ENCODE assay signal across 1 cellular context in the genomic region with DNA sequence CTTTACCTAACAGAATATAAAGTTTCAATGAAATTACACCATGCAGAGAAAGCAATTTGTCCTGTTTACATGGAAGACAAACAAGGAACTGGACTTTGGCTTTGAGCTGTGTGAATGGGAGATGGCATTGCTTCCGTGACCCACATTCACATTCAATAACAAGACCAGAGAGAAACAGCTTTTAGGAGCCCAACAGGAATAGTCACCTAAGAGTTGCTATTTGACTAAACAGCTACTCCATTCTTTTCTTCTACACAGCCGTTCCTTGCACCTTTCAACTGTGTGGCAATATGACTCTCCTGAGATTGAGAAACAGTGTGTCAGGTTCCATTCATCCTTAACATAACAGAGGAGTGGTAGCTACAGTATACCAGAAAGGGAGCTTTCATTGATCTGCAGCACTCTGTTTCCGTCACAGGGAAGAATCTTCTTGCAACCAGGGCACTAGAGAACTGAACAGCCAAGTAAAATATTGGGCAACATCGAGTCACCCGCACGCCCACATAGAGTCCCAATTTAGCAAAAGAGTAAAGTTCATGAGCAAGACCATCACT.
TF ChIP-seq lines count a peak whose summit lies in the region.

No MANE protein-coding gene starts in this region.

TF ChIP-seq in HepG2, 621 proteins besides CTCF, POLR2A, EP300 and RAD21 (continued from another document):
- TF ChIP-seq MAZ (IDR thresholded peaks at IDR 0.05; ENCODE audit: borderline replicate concordance, low read depth, low read length) = no peak
- TF ChIP-seq MAZ (CRISPR knock-in tag; IDR thresholded peaks at IDR 0.05; ENCODE audit: low read depth) = 0 out of 2 replicates have a peak, but pooled peaks have one; percentile 35
- TF ChIP-seq FOXA3 (CRISPR knock-in tag; IDR thresholded peaks at IDR 0.05) = peak; percentile 89
- TF ChIP-seq NR2F6 (IDR thresholded peaks at IDR 0.05) = peak; percentile 15; the same call in 1 of the 2 replicates
- TF ChIP-seq NR2F6 (CRISPR knock-in tag; IDR thresholded peaks at IDR 0.05) = no peak
- peak; percentile 82 for TF ChIP-seq FOXJ3 (CRISPR knock-in tag; IDR thresholded peaks at IDR 0.05; ENCODE audit: borderline replicate concordance)
- peak; percentile 69; the same call in 1 of the 2 replicates for TF ChIP-seq SALL1 (CRISPR knock-in tag; IDR thresholded peaks at IDR 0.05)
- TF ChIP-seq NR2F2 (IDR thresholded peaks at IDR 0.05; ENCODE audit: borderline replicate concordance, low read depth) = peak; percentile 49; the same call in 1 of the 2 replicates
- no peak for TF ChIP-seq ZNF530 (CRISPR knock-in tag; IDR thresholded peaks at IDR 0.05; ENCODE audit: low read depth)
- TF ChIP-seq CREM (IDR thresholded peaks at IDR 0.05) = peak; percentile 30; the same call in 1 of the 2 replicates
- TF ChIP-seq CREM (CRISPR knock-in tag; IDR thresholded peaks at IDR 0.05) = no peak
- TF ChIP-seq ZSCAN21 (CRISPR knock-in tag; IDR thresholded peaks at IDR 0.05; ENCODE audit: borderline replicate concordance) = no peak
- TF ChIP-seq ASH2L (IDR thresholded peaks at IDR 0.05; ENCODE audit: insufficient read length, low read depth, low read length) = peak; percentile 95
- peak; percentile 41; the same call in 1 of the 2 replicates for TF ChIP-seq NFKBIZ (CRISPR knock-in tag; IDR thresholded peaks at IDR 0.05)
- TF ChIP-seq GABPA (IDR thresholded peaks at IDR 0.05; ENCODE audit: low read depth, low read length) = no peak
- TF ChIP-seq GABPA (CRISPR knock-in tag; IDR thresholded peaks at IDR 0.05; ENCODE audit: low read depth) = peak; percentile 36; the same call in 1 of the 2 replicates
- 0 out of 2 replicates have a peak, but pooled peaks have one; percentile 20 for TF ChIP-seq ARNTL (CRISPR knock-in tag; IDR thresholded peaks at IDR 0.05)
- peak; percentile 82; the same call in 1 of the 2 replicates for TF ChIP-seq ZMAT3 (CRISPR knock-in tag; conservative IDR thresholded peaks at IDR 0.05)
- TF ChIP-seq BCL6 (CRISPR knock-in tag; IDR thresholded peaks at IDR 0.05) = 0 out of 2 replicates have a peak, but pooled peaks have one; percentile 37
- no peak for TF ChIP-seq ZFP62 (CRISPR knock-in tag; IDR thresholded peaks at IDR 0.05)
- TF ChIP-seq NCOA1 (CRISPR knock-in tag; IDR thresholded peaks at IDR 0.05) = no peak
- TF ChIP-seq MED1 (CRISPR knock-in tag; IDR thresholded peaks at IDR 0.05) = peak; percentile 22; the same call in 1 of the 2 replicates
- TF ChIP-seq ETV5 (CRISPR knock-in tag; IDR thresholded peaks at IDR 0.05; ENCODE audit: borderline replicate concordance) = peak; percentile 46; the same call in 1 of the 2 replicates
- TF ChIP-seq ZNF556 (CRISPR knock-in tag; IDR thresholded peaks at IDR 0.05; ENCODE audit: borderline replicate concordance) = peak; percentile 84; the same call in 1 of the 2 replicates
- 0 out of 2 replicates have a peak, but pooled peaks have one; percentile 44 for TF ChIP-seq ZNF557 (CRISPR knock-in tag; IDR thresholded peaks at IDR 0.05)
- TF ChIP-seq ZNF160 (CRISPR knock-in tag; IDR thresholded peaks at IDR 0.05) = 0 out of 2 replicates have a peak, but pooled peaks have one; percentile 39
- TF ChIP-seq, protein P1, sequence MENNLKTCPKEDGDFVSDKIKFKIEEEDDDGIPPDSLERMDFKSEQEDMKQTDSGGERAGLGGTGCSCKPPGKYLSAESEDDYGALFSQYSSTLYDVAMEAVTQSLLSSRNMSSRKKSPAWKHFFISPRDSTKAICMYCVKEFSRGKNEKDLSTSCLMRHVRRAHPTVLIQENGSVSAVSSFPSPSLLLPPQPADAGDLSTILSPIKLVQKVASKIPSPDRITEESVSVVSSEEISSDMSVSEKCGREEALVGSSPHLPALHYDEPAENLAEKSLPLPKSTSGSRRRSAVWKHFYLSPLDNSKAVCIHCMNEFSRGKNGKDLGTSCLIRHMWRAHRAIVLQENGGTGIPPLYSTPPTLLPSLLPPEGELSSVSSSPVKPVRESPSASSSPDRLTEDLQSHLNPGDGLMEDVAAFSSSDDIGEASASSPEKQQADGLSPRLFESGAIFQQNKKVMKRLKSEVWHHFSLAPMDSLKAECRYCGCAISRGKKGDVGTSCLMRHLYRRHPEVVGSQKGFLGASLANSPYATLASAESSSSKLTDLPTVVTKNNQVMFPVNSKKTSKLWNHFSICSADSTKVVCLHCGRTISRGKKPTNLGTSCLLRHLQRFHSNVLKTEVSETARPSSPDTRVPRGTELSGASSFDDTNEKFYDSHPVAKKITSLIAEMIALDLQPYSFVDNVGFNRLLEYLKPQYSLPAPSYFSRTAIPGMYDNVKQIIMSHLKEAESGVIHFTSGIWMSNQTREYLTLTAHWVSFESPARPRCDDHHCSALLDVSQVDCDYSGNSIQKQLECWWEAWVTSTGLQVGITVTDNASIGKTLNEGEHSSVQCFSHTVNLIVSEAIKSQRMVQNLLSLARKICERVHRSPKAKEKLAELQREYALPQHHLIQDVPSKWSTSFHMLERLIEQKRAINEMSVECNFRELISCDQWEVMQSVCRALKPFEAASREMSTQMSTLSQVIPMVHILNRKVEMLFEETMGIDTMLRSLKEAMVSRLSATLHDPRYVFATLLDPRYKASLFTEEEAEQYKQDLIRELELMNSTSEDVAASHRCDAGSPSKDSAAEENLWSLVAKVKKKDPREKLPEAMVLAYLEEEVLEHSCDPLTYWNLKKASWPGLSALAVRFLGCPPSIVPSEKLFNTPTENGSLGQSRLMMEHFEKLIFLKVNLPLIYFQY (CRISPR knock-in tag; IDR thresholded peaks at IDR 0.05; ENCODE audit: borderline replicate concordance) = peak; percentile 63; the same call in 1 of the 2 replicates
- TF ChIP-seq TRIM24 (CRISPR knock-in tag; IDR thresholded peaks at IDR 0.05) = 0 out of 2 replicates have a peak, but pooled peaks have one; percentile 41
- TF ChIP-seq HNF4G (IDR thresholded peaks at IDR 0.05; ENCODE audit: borderline replicate concordance, low read depth, low read length) = peak; percentile 79
- TF ChIP-seq HNF4G (CRISPR knock-in tag; IDR thresholded peaks at IDR 0.05; ENCODE audit: borderline replicate concordance, low read depth) = peak; percentile 72; the same call in 1 of the 2 replicates
- 0 out of 2 replicates have a peak, but pooled peaks have one; percentile 37 for TF ChIP-seq FOXA1 (IDR thresholded peaks at IDR 0.05)
- TF ChIP-seq FOXA1 (CRISPR knock-in tag; IDR thresholded peaks at IDR 0.05) = peak; percentile 81
- peak; percentile 73; the same call in 1 of the 2 replicates for TF ChIP-seq EHMT2 (IDR thresholded peaks at IDR 0.05; ENCODE audit: borderline replicate concordance, low read depth, low read length)
- TF ChIP-seq ONECUT2 (CRISPR knock-in tag; IDR thresholded peaks at IDR 0.05) = 0 out of 2 replicates have a peak, but pooled peaks have one; percentile 61
- TF ChIP-seq, protein P2, sequence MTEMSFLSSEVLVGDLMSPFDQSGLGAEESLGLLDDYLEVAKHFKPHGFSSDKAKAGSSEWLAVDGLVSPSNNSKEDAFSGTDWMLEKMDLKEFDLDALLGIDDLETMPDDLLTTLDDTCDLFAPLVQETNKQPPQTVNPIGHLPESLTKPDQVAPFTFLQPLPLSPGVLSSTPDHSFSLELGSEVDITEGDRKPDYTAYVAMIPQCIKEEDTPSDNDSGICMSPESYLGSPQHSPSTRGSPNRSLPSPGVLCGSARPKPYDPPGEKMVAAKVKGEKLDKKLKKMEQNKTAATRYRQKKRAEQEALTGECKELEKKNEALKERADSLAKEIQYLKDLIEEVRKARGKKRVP (CRISPR knock-in tag; IDR thresholded peaks at IDR 0.05) = peak in 1 of 2 experiments; percentile 84; a peak in 2 of 4 replicates
- TF ChIP-seq IRX3 (CRISPR knock-in tag; IDR thresholded peaks at IDR 0.05; ENCODE audit: borderline replicate concordance, low read depth) = no peak
- TF ChIP-seq ZNF331 (CRISPR knock-in tag; IDR thresholded peaks at IDR 0.05) = peak; percentile 82
- 0 out of 2 replicates have a peak, but pooled peaks have one; percentile 25 for TF ChIP-seq YEATS4 (CRISPR knock-in tag; IDR thresholded peaks at IDR 0.05; ENCODE audit: borderline replicate concordance)
- TF ChIP-seq, protein P3, sequence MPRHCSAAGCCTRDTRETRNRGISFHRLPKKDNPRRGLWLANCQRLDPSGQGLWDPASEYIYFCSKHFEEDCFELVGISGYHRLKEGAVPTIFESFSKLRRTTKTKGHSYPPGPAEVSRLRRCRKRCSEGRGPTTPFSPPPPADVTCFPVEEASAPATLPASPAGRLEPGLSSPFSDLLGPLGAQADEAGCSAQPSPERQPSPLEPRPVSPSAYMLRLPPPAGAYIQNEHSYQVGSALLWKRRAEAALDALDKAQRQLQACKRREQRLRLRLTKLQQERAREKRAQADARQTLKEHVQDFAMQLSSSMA (CRISPR knock-in tag; IDR thresholded peaks at IDR 0.05) = 0 out of 2 replicates have a peak, but pooled peaks have one; percentile 57
- TF ChIP-seq, protein P4, sequence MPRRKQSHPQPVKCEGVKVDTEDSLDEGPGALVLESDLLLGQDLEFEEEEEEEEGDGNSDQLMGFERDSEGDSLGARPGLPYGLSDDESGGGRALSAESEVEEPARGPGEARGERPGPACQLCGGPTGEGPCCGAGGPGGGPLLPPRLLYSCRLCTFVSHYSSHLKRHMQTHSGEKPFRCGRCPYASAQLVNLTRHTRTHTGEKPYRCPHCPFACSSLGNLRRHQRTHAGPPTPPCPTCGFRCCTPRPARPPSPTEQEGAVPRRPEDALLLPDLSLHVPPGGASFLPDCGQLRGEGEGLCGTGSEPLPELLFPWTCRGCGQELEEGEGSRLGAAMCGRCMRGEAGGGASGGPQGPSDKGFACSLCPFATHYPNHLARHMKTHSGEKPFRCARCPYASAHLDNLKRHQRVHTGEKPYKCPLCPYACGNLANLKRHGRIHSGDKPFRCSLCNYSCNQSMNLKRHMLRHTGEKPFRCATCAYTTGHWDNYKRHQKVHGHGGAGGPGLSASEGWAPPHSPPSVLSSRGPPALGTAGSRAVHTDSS (CRISPR knock-in tag; conservative IDR thresholded peaks at IDR 0.05) = no peak
- TF ChIP-seq NR2C2 (CRISPR knock-in tag; IDR thresholded peaks at IDR 0.05; ENCODE audit: borderline replicate concordance) = peak; percentile 67
- peak; percentile 32; the same call in 1 of the 2 replicates for TF ChIP-seq ZFP37 (CRISPR knock-in tag; IDR thresholded peaks at IDR 0.05; ENCODE audit: borderline replicate concordance)
- no peak for TF ChIP-seq PLRG1 (conservative IDR thresholded peaks at IDR 0.05)
- TF ChIP-seq, protein P5, sequence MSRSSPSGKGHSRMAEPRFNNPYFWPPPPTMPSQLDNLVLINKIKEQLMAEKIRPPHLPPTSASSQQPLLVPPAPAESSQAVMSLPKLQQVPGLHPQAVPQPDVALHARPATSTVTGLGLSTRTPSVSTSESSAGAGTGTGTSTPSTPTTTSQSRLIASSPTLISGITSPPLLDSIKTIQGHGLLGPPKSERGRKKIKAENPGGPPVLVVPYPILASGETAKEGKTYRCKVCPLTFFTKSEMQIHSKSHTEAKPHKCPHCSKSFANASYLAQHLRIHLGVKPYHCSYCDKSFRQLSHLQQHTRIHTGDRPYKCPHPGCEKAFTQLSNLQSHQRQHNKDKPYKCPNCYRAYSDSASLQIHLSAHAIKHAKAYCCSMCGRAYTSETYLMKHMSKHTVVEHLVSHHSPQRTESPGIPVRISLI (CRISPR knock-in tag; IDR thresholded peaks at IDR 0.05; ENCODE audit: borderline replicate concordance) = peak; percentile 7; the same call in 1 of the 2 replicates
- TF ChIP-seq SOX6 (IDR thresholded peaks at IDR 0.05) = no peak
- TF ChIP-seq SOX6 (CRISPR knock-in tag; IDR thresholded peaks at IDR 0.05) = peak; percentile 81
- TF ChIP-seq, protein P6, sequence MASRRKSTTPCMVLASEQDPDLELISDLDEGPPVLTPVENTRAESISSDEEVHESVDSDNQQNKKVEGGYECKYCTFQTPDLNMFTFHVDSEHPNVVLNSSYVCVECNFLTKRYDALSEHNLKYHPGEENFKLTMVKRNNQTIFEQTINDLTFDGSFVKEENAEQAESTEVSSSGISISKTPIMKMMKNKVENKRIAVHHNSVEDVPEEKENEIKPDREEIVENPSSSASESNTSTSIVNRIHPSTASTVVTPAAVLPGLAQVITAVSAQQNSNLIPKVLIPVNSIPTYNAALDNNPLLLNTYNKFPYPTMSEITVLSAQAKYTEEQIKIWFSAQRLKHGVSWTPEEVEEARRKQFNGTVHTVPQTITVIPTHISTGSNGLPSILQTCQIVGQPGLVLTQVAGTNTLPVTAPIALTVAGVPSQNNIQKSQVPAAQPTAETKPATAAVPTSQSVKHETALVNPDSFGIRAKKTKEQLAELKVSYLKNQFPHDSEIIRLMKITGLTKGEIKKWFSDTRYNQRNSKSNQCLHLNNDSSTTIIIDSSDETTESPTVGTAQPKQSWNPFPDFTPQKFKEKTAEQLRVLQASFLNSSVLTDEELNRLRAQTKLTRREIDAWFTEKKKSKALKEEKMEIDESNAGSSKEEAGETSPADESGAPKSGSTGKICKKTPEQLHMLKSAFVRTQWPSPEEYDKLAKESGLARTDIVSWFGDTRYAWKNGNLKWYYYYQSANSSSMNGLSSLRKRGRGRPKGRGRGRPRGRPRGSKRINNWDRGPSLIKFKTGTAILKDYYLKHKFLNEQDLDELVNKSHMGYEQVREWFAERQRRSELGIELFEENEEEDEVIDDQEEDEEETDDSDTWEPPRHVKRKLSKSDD (CRISPR knock-in tag; IDR thresholded peaks at IDR 0.05; ENCODE audit: low read depth) = peak; percentile 70; the same call in 1 of the 2 replicates
- TF ChIP-seq KLF16 (CRISPR knock-in tag; IDR thresholded peaks at IDR 0.05) = peak in 1 of 2 experiments; percentile 55; a peak in 1 of 4 replicates
- no peak; the same call in 1 of the 2 replicates for TF ChIP-seq LCORL (IDR thresholded peaks at IDR 0.05)
- TF ChIP-seq LCORL (CRISPR knock-in tag; IDR thresholded peaks at IDR 0.05) = peak; percentile 60
TF ChIP-seq in HepG2: peak in this region for 117.
